In genomic region chr9:81032030-81032572, GRCh38 we compare ENCODE assay signal across 8 cellular contexts.
A peak's percentile ranks its signal among the peaks of the same experiment; 100 is the strongest.
DNase-seq lines count a peak whose midpoint lies in the region; ATAC-seq and TF ChIP-seq lines count a peak whose summit lies in the region.

No MANE protein-coding gene starts in this region.

- CTCF ChIA-PET in WTC11 (lab: Charles Lee): no interaction called here

- ATAC-seq in HG02759 (IDR thresholded peaks at IDR 0.05; ENCODE audit: unreplicated experiment) (peak; percentile 71), left lung (peak; percentile 73), WTC11 (no peak), left lobe of liver (no peak)
- ATAC-seq in stimulated activated naive B cell treated with anti-CD40 and anti-IgM and Interleukin-4, amounts not matched to agents 10 μg/mL and 1 μg/mL and 100 μg/mL, for 72 hours (replicated peaks): no peak

- no peaks in the 10 kb centered on the region for H3K27me3 Mint-ChIP-seq in WTC11 (ENCODE audit: low read depth)
- H3K27me3 Mint-ChIP-seq in stimulated activated naive B cell treated with anti-CD40 and anti-IgM and Interleukin-4, amounts not matched to agents 10 μg/mL and 1 μg/mL and 100 μg/mL, for 72 hours: peaks cover 6 to 7% of the 10 kb centered on the region in 2 donors

- H3K4me1 Mint-ChIP-seq in WTC11: peaks cover 23% of the 10 kb centered on the region
- H3K4me1 Mint-ChIP-seq in stimulated activated naive B cell treated with anti-CD40 and anti-IgM and Interleukin-4, amounts not matched to agents 10 μg/mL and 1 μg/mL and 100 μg/mL, for 72 hours: no peaks in the 10 kb centered on the region

- no peaks in the 10 kb centered on the region for H3K9me3 ChIP-seq in left lung

- no peak overlapping the region for H3K4me3 Mint-ChIP-seq in WTC11
- no peak overlapping the region for H3K4me3 Mint-ChIP-seq in stimulated activated naive B cell treated with anti-CD40 and anti-IgM and Interleukin-4, amounts not matched to agents 10 μg/mL and 1 μg/mL and 100 μg/mL, for 72 hours

- DNase-seq in AG08396 (ENCODE audit: low spot score) (peak; percentile 51), amniotic epithelial cell (ENCODE audit: low read depth) (peak; percentile 96), left lung (no peak), WTC11 (ENCODE audit: low spot score) (no peak), SHP77 treated with DMSO at 0.1 percent for 48 hours (lab: John Stamatoyannopoulos, UW) (no peak), left lobe of liver (ENCODE audit: low spot score) (no peak)
- no peak for DNase-seq in stimulated activated naive B cell treated with anti-CD40 and anti-IgM and Interleukin-4, amounts not matched to agents 10 μg/mL and 1 μg/mL and 100 μg/mL, for 72 hours

- peaks cover 0 to 5% of the 10 kb centered on the region in 2 donors for H3K4me1 ChIP-seq in left lung

- no peaks in the 10 kb centered on the region for H3K36me3 ChIP-seq in left lung

- no peaks in the 10 kb centered on the region for H3K36me3 Mint-ChIP-seq in WTC11
- no peaks in the 10 kb centered on the region for H3K36me3 Mint-ChIP-seq in stimulated activated naive B cell treated with anti-CD40 and anti-IgM and Interleukin-4, amounts not matched to agents 10 μg/mL and 1 μg/mL and 100 μg/mL, for 72 hours

- H3K9me3 Mint-ChIP-seq in WTC11: no peaks in the 10 kb centered on the region
- H3K9me3 Mint-ChIP-seq in stimulated activated naive B cell treated with anti-CD40 and anti-IgM and Interleukin-4, amounts not matched to agents 10 μg/mL and 1 μg/mL and 100 μg/mL, for 72 hours: no peaks in the 10 kb centered on the region

- no peak for TF ChIP-seq CTCF in left lung (IDR thresholded peaks at IDR 0.05)
- TF ChIP-seq CTCF in WTC11 (IDR thresholded peaks at IDR 0.05): no peak

- H3K4me3 ChIP-seq in left lung: no peak overlapping the region

- H3K27me3 ChIP-seq in left lung: no peaks in the 10 kb centered on the region

- no peak overlapping the region for H3K27ac Mint-ChIP-seq in WTC11
- H3K27ac Mint-ChIP-seq in stimulated activated naive B cell treated with anti-CD40 and anti-IgM and Interleukin-4, amounts not matched to agents 10 μg/mL and 1 μg/mL and 100 μg/mL, for 72 hours: no peak overlapping the region

- intact Hi-C loops in left lung (cut with DNase I): no loop called here

- no peak overlapping the region for H3K27ac ChIP-seq in left lung

- POLR2A ChIA-PET in WTC11 (lab: Charles Lee): no interaction called here

TF ChIP-seq in WTC11, 78 proteins besides CTCF, POLR2A, EP300 and RAD21:
- no peak for TF ChIP-seq PREB (CRISPR knock-in tag; IDR thresholded peaks at IDR 0.05; ENCODE audit: borderline replicate concordance)
- TF ChIP-seq KAT7 (CRISPR knock-in tag; IDR thresholded peaks at IDR 0.05; ENCODE audit: borderline replicate concordance): no peak
- no peak for TF ChIP-seq ARID4B (CRISPR knock-in tag; IDR thresholded peaks at IDR 0.05; ENCODE audit: borderline replicate concordance)
- TF ChIP-seq FOXK1 (CRISPR knock-in tag; IDR thresholded peaks at IDR 0.05): no peak
- TF ChIP-seq HMGA2 (CRISPR knock-in tag; IDR thresholded peaks at IDR 0.05): no peak

Comparison
In these comparisons a context has a peak if more than half of its experiments do, and no peak if none do; other contexts are left out.
1. DNase-seq: peak in AG08396 (single experiment) and amniotic epithelial cell (single experiment); none in left lung (0 of 2), WTC11 (single experiment), stimulated activated naive B cell treated with anti-CD40 and anti-IgM and Interleukin-4, amounts not matched to agents 10 μg/mL and 1 μg/mL and 100 μg/mL, for 72 hours (single experiment), SHP77 treated with DMSO at 0.1 percent for 48 hours (single experiment) and left lobe of liver (single experiment).
2. ATAC-seq: peak in HG02759 (single experiment) and left lung (single experiment); none in WTC11 (single experiment), stimulated activated naive B cell treated with anti-CD40 and anti-IgM and Interleukin-4, amounts not matched to agents 10 μg/mL and 1 μg/mL and 100 μg/mL, for 72 hours (0 of 2) and left lobe of liver (single experiment).